27 cellular contexts compared by ENCODE assay signal in genomic region chr12:93043192-93043876, GRCh38.
"Had no signal": no experiment of that assay in that cellular context is flagged by ENCODE, and none has a peak within 500 bp of the region (broad histone marks: within the 10 kb centered on the region; RNA-seq: fewer than 3 reads in every experiment).

No MANE protein-coding gene starts in this region.

- H3K36me3 ChIP-seq: gastrocnemius medialis, ovary, spleen, tibial nerve, vagina had no signal

- H3K9me3 Mint-ChIP-seq: central memory CD8-positive, alpha-beta T cell; natural killer cell; stimulated activated memory B cell treated with anti-CD40 and anti-IgM and Interleukin-4, amounts not matched to agents 10 μg/mL and 1 μg/mL and 100 μg/mL, for 72 hours had no signal

- H3K27ac Mint-ChIP-seq: mesothelial cell of epicardium; natural killer cell; stimulated activated memory B cell treated with anti-CD40 and anti-IgM and Interleukin-4, amounts not matched to agents 10 μg/mL and 1 μg/mL and 100 μg/mL, for 72 hours had no signal

- H3K9me3 ChIP-seq: gastrocnemius medialis, ovary, psoas muscle, spleen, testis, tibial nerve, vagina had no signal

- H3K4me3 Mint-ChIP-seq: central memory CD8-positive, alpha-beta T cell; mesothelial cell of epicardium; natural killer cell; stimulated activated memory B cell treated with anti-CD40 and anti-IgM and Interleukin-4, amounts not matched to agents 10 μg/mL and 1 μg/mL and 100 μg/mL, for 72 hours had no signal

- ATAC-seq: gastrocnemius medialis; left lobe of liver; natural killer cell; psoas muscle; right cardiac atrium; stimulated activated memory B cell treated with anti-CD40 and anti-IgM and Interleukin-4, amounts not matched to agents 10 μg/mL and 1 μg/mL and 100 μg/mL, for 72 hours; stimulated activated naive CD8-positive, alpha-beta T cell treated with anti-CD3 and anti-CD28 coated beads, Interleukin-15, Interleukin-2, amounts not matched to agents 100 U/mL and 50 U/mL, for 24 hours had no signal

- H3K4me1 Mint-ChIP-seq: central memory CD8-positive, alpha-beta T cell; mesothelial cell of epicardium; natural killer cell had no signal

- H3K27me3 ChIP-seq: gastrocnemius medialis, ovary, spleen, testis, tibial nerve, vagina had no signal

- H3K36me3 Mint-ChIP-seq: mesothelial cell of epicardium; natural killer cell; stimulated activated memory B cell treated with anti-CD40 and anti-IgM and Interleukin-4, amounts not matched to agents 10 μg/mL and 1 μg/mL and 100 μg/mL, for 72 hours had no signal

- H3K4me1 ChIP-seq: gastrocnemius medialis, spleen, testis, tibial nerve, vagina had no signal

- H3K4me3 ChIP-seq: coronary artery, gastrocnemius medialis, ovary, psoas muscle, skin epidermis, spleen, testis, tibial nerve, vagina had no signal

- H3K27me3 Mint-ChIP-seq: stimulated activated memory B cell treated with anti-CD40 and anti-IgM and Interleukin-4, amounts not matched to agents 10 μg/mL and 1 μg/mL and 100 μg/mL, for 72 hours had no signal

- H3K27ac ChIP-seq: coronary artery, gastrocnemius medialis, ovary, psoas muscle, skin epidermis, spleen, testis, tibial nerve, vagina had no signal

- DNase-seq: dermis blood vessel endothelial cell; effector memory CD4-positive, alpha-beta T cell; foreskin fibroblast; gastrocnemius medialis; head of caudate nucleus; islet precursor cell; kidney glomerular epithelial cell; mesenchymal stem cell; natural killer cell; occipital lobe; ovary; posterior cingulate gyrus; psoas muscle; right cardiac atrium; spleen; stimulated activated CD4-positive, alpha-beta T cell treated with anti-CD3 and anti-CD28 coated beads, Interleukin-4, amount 100 ng/mL, for 4 hours; stimulated activated naive CD8-positive, alpha-beta T cell treated with anti-CD3 and anti-CD28 coated beads, Interleukin-15, Interleukin-2, amounts not matched to agents 100 U/mL and 50 U/mL, for 24 hours; substantia nigra; testis had no signal
